ENCODE assay signal across 14 cellular contexts in the genomic region with DNA sequence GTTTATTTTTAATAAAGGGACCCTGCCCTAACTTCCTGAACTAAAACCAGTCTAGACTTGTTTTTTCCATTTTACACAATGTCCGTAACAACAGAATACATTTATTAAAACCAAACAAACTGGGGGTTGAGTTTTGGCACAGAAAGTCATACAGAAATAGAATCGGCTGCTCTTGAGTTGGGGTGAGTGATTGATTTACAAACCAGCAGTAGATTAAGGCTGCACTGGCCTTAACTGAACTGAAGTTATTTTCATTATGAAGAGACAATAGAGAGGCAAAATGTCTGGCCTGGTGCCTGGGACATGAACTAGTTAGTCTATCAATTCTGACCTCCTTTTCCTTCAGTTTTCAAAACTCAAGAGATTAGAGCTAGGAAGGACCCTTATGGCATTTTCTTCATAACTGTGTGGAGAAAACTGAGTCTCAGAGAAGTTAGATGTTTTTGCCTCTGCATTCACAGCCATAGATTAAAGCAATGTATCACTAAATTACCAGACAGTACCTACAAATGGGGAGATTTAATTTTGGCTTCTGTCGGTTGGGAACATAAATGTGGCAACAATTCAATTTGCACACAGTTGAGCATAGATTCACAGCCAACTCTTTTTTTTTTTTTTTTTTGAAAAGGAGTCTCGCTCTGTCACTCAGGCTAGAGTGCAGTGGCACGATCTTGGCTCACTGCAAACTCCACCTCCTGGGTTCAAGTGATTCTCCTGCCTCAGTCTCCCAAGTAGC. TPM values are rescaled to one million over a fixed set of nuclear protein-coding genes. Genes with fewer than 3 reads are reported as not detected.
DNase-seq lines count a peak whose midpoint lies in the region; ATAC-seq, FAIRE-seq and TF ChIP-seq lines count a peak whose summit lies in the region.
"Had no signal": no experiment of that assay in that cellular context is flagged by ENCODE, and none has a peak within 500 bp of the region (broad histone marks: within the 10 kb centered on the region; RNA-seq: fewer than 3 reads in every experiment).

No MANE protein-coding gene starts in this region.

- H3K9me3 ChIP-seq in BLaER1 treated with 17β-estradiol and CSF1 and Interleukin-3, amounts not matched to agents 10 nM and 100 nM (replicated peaks in 1 of 11): peaks cover 0 to 6% (median 0%) of the 10 kb centered on the region in 11 experiments; a peak in 2 of 22 replicates
- no peaks in the 10 kb centered on the region for H3K9me3 ChIP-seq in heart left ventricle

- H3K27me3 ChIP-seq in BLaER1 treated with 17β-estradiol and CSF1 and Interleukin-3, amounts not matched to agents 10 nM and 100 nM: no peaks in the 10 kb centered on the region
- no peaks in the 10 kb centered on the region for H3K27me3 ChIP-seq in heart left ventricle

- no peak overlapping the region for H3K4me3 ChIP-seq in BLaER1 treated with 17β-estradiol and CSF1 and Interleukin-3, amounts not matched to agents 10 nM and 100 nM
- H3K4me3 ChIP-seq in heart left ventricle: peak overlapping the region in 6 of 12 donors; percentile 3 to 28 (median 14)
- H3K4me3 ChIP-seq in foreskin fibroblast (ENCODE audit: low read depth in 1 of 2, low read length in 2 of 2): no peak overlapping the region

- H3K4me3 Mint-ChIP-seq in MCF 10A (ENCODE audit: unreplicated experiment): no peak overlapping the region
- H3K4me3 Mint-ChIP-seq: activated T-helper 17 cell treated with anti-CD3 and anti-CD28 coated beads, Interleukin-2, amount 50 U/mL, for 72 hours had no signal

- POLR2A ChIA-PET in MCF 10A (lab: Yijun Ruan, JAX): no interaction called here

- CTCF ChIA-PET in MCF 10A (lab: Yijun Ruan, JAX): interaction anchor here (0.7 kb wide), 1 partner anchor 32 kb away, joined by 3 read pairs; no protein-coding TSS in a partner anchor

- FAIRE-seq in GM12891 (lab: Jason Lieb, UNC): no peak

- TF ChIP-seq POLR2A in heart left ventricle (IDR thresholded peaks at IDR 0.05) (no peak), GM12891 (IDR thresholded peaks at IDR 0.05; ENCODE audit: low read depth, low read length) (no peak)

- peak overlapping the region in 1 of 11 experiments; percentile 29; a peak in 1 of 22 replicates for H3K27ac ChIP-seq in BLaER1 treated with 17β-estradiol and CSF1 and Interleukin-3, amounts not matched to agents 10 nM and 100 nM
- H3K27ac ChIP-seq in heart left ventricle: peak overlapping the region; percentile 33 to 79 (median 67)

- H3K9ac ChIP-seq in BLaER1 treated with 17β-estradiol and CSF1 and Interleukin-3, amounts not matched to agents 10 nM and 100 nM: no peak overlapping the region

- H3K36me3 Mint-ChIP-seq in MCF 10A (ENCODE audit: insufficient read depth, unreplicated experiment): no peaks in the 10 kb centered on the region

- no peaks in the 10 kb centered on the region for H3K27me3 Mint-ChIP-seq in MCF 10A (ENCODE audit: insufficient read depth, unreplicated experiment)
- H3K27me3 Mint-ChIP-seq: activated T-helper 17 cell treated with anti-CD3 and anti-CD28 coated beads, Interleukin-2, amount 50 U/mL, for 72 hours had no signal

- H4K20me1 ChIP-seq in BLaER1 treated with 17β-estradiol and CSF1 and Interleukin-3, amounts not matched to agents 10 nM and 100 nM: no peaks in the 10 kb centered on the region

- TF ChIP-seq CTCF in MCF 10A (IDR thresholded peaks at IDR 0.05; ENCODE audit: unreplicated experiment) (no peak), heart left ventricle (IDR thresholded peaks at IDR 0.05) (no peak), GM20000 (IDR thresholded peaks at IDR 0.05; ENCODE audit: extremely low read depth, missing control alignments) (no peak), foreskin fibroblast (IDR thresholded peaks at IDR 0.05; ENCODE audit: low read depth, low read length) (no peak)

- peaks cover 0 to 18% (median 9%) of the 10 kb centered on the region in 10 experiments; a peak in 13 of 20 replicates for H3K4me1 ChIP-seq in BLaER1 treated with 17β-estradiol and CSF1 and Interleukin-3, amounts not matched to agents 10 nM and 100 nM
- H3K4me1 ChIP-seq in heart left ventricle: peaks cover 0 to 59% (median 36%) of the 10 kb centered on the region in 12 donors

- intact Hi-C loops in MCF 10A (cut with micrococcal nuclease): no loop called here
- intact Hi-C loops in heart left ventricle (cut with DNase I): loop anchor here in 2 of 10 donors (5.0 kb wide), 2 partner anchors 37 to 57 kb away; partner anchors contain the start of gene ARHGDIB (in 1 of the 2)

- DNase-seq in MCF 10A (ENCODE audit: unreplicated experiment) (peak; percentile 24), heart left ventricle (peak in 4 of 5 donors; percentile 41 to 70 (median 60)), pulmonary artery endothelial cell (ENCODE audit: low read depth, low spot score) (peak; percentile 88), GM20000 (ENCODE audit: low spot score) (no peak), GM12891 (ENCODE audit: insufficient read length, low spot score) (no peak), foreskin fibroblast (no peak), A172 (ENCODE audit: low spot score) (no peak)
- DNase-seq: activated CD4-positive, alpha-beta T cell treated with anti-CD3 and anti-CD28 coated beads, Interleukin-2, amount 50 U/mL, for 4 hours; DMS 273 treated with DMSO at 0.1 percent for 48 hours; NCI-H1048 had no signal

- no peaks in the 10 kb centered on the region for H3K9me3 Mint-ChIP-seq in MCF 10A (ENCODE audit: unreplicated experiment)
- H3K9me3 Mint-ChIP-seq: activated T-helper 17 cell treated with anti-CD3 and anti-CD28 coated beads, Interleukin-2, amount 50 U/mL, for 72 hours had no signal

- WGBS in heart left ventricle, 4 donors: 18 to 31% (median 21%) methylated on average over 5 of the region's 5 CpGs

- H3K27ac Mint-ChIP-seq in MCF 10A (ENCODE audit: low read depth, unreplicated experiment): peak overlapping the region; percentile 80
- H3K27ac Mint-ChIP-seq: activated T-helper 17 cell treated with anti-CD3 and anti-CD28 coated beads, Interleukin-2, amount 50 U/mL, for 72 hours had no signal

- peak; percentile 43 to 81 (median 72) for ATAC-seq in heart left ventricle
- ATAC-seq: activated T-helper 17 cell treated with anti-CD3 and anti-CD28 coated beads, Interleukin-2, amount 50 U/mL, for 72 hours had no signal

- BruUV-seq in MCF 10A (replicated peaks; lab: Mats Ljungman, UMichigan): no TSS peak

- H3K36me3 ChIP-seq in BLaER1 treated with 17β-estradiol and CSF1 and Interleukin-3, amounts not matched to agents 10 nM and 100 nM: peaks cover 0 to 16% (median 0%) of the 10 kb centered on the region in 11 experiments; a peak in 2 of 22 replicates
- no peaks in the 10 kb centered on the region for H3K36me3 ChIP-seq in heart left ventricle

- H3K4me2 ChIP-seq in BLaER1 treated with 17β-estradiol and CSF1 and Interleukin-3, amounts not matched to agents 10 nM and 100 nM: peak overlapping the region in 7 of 11 experiments; percentile 14 to 27 (median 19); a peak in 10 of 22 replicates

- peaks cover 34% of the 10 kb centered on the region for H3K4me1 Mint-ChIP-seq in MCF 10A (ENCODE audit: insufficient read depth, unreplicated experiment)

TF ChIP-seq in GM12891, 5 proteins besides CTCF, POLR2A, EP300 and RAD21:
- TF ChIP-seq SPI1 (IDR thresholded peaks at IDR 0.05; ENCODE audit: low read depth, low read length) (no peak), POU2F2 (IDR thresholded peaks at IDR 0.05; ENCODE audit: low read depth, low read length) (no peak), POLR2AphosphoS5 (IDR thresholded peaks at IDR 0.05; ENCODE audit: low read depth, low read length) (no peak), TAF1 (IDR thresholded peaks at IDR 0.05; ENCODE audit: low read depth, low read length) (no peak), PAX5 (IDR thresholded peaks at IDR 0.05; ENCODE audit: insufficient read depth, low read length, severe bottlenecking) (no peak)

RNA-seq across cellular contexts. Expression of gene MGP, which starts 19.8 kb away (rescaled TPM):
- total RNA-seq in MCF 10A (2022): 1.3 and 4.8 TPM in 2 replicates
- 100 to 1,000 TPM; 147 to 651 (median 255) TPM for total RNA-seq in heart left ventricle
- 100 to 1,000 TPM; 142 to 336 TPM for polyA plus RNA-seq in heart left ventricle
- 56.4 and 196 TPM in 2 replicates for total RNA-seq in pulmonary artery endothelial cell
- not detected for polyA plus RNA-seq in GM12891 (2012; ENCODE audit: low read depth, missing spikeins)
- total RNA-seq in A172 (2014; rRNA removed; shearing (Covaris generic)): 0.09 TPM in 1 of 2 replicates, not detected in the other

RNA-seq across cellular contexts. Expression of gene ERP27, which starts 32.9 kb away (rescaled TPM):
- total RNA-seq in MCF 10A (2022) (not detected in 2 replicates), heart left ventricle (under 1 TPM in 7 of 9 donors, not detected in 2; 0.14 to 0.93 (median 0.24) TPM), pulmonary artery endothelial cell (0.14 and 0.33 TPM in 2 replicates)
- under 1 TPM; 0.12 to 0.15 TPM for polyA plus RNA-seq in heart left ventricle
- 0.62 TPM for polyA plus RNA-seq in GM12891 (2012; ENCODE audit: low read depth, missing spikeins)
- total RNA-seq in A172 (2014; rRNA removed; shearing (Covaris generic)): not detected in 2 replicates
- total RNA-seq: RPMI7951, temporal lobe had no signal

RNA-seq across cellular contexts. Expression of gene ARHGDIB, which starts 56.0 kb away (rescaled TPM):
- 2.3 and 7.7 TPM in 2 replicates for total RNA-seq in MCF 10A (2022)
- 100 to 1,000 TPM in 2 of 9 donors, 10 to 100 TPM in 7; 30.5 to 256 (median 53.6) TPM for total RNA-seq in heart left ventricle
- 10 to 100 TPM; 65.8 to 81.5 TPM for polyA plus RNA-seq in heart left ventricle
- total RNA-seq in pulmonary artery endothelial cell: 231 and 318 TPM in 2 replicates
- polyA plus RNA-seq in GM12891 (2012; ENCODE audit: low read depth, missing spikeins): 899 TPM
- 2.7 and 11.1 TPM in 2 replicates for total RNA-seq in A172 (2014; rRNA removed; shearing (Covaris generic))

Comparison
In these comparisons a context has a peak if more than half of its experiments do, and no peak if none do; other contexts are left out.
1. DNase-seq: peak in MCF 10A (single experiment), heart left ventricle (4 of 5) and pulmonary artery endothelial cell (single experiment); none in GM20000 (single experiment), GM12891 (single experiment), foreskin fibroblast (0 of 2) and A172 (single experiment).